In the genomic region with DNA sequence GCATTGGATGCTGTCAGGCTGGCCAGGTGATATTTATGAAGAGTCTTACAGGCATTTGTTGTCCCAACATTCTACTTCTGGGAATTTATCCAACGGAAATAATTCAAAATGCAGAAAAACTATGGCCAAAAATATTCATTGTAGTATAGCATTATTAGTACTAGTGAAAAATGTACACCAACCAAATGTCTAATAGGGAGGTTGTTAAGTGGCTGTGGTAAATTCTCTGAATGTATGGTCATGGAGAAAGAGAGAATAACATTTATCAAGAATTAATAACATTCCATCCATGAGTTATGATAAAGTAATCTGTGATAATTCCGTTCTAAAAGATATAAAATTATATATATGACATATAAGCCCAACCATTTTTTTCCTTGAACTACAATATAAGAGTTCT, we compare ENCODE assay signal across 21 cellular contexts. TPM values are rescaled to one million over a fixed set of nuclear protein-coding genes. Genes with fewer than 3 reads are reported as not detected.
DNase-seq lines count a peak whose midpoint lies in the region; ATAC-seq and TF ChIP-seq lines count a peak whose summit lies in the region.
"Had no signal": no experiment of that assay in that cellular context is flagged by ENCODE, and none has a peak within 500 bp of the region (broad histone marks: within the 10 kb centered on the region; RNA-seq: fewer than 3 reads in every experiment).

No MANE protein-coding gene starts in this region.

- TF ChIP-seq CTCF in RWPE2 (IDR thresholded peaks at IDR 0.05; ENCODE audit: poor library complexity, severe bottlenecking) (no peak), esophagus muscularis mucosa (IDR thresholded peaks at IDR 0.05) (no peak), osteoblast (IDR thresholded peaks at IDR 0.05; ENCODE audit: extremely low read depth, low read depth, low read length) (no peak), mesothelial cell of epicardium (IDR thresholded peaks at IDR 0.05; ENCODE audit: unreplicated experiment) (no peak)

- H3K4me1 ChIP-seq in RWPE2 (ENCODE audit: insufficient read depth, poor library complexity, severe bottlenecking) = peaks cover 19% of the 10 kb centered on the region
- peaks cover 15 to 64% (median 62%) of the 10 kb centered on the region in 4 donors for H3K4me1 ChIP-seq in esophagus muscularis mucosa
- peaks cover 26% of the 10 kb centered on the region for H3K4me1 ChIP-seq in osteoblast (ENCODE audit: insufficient read depth, low read length)
- H3K4me1 ChIP-seq: Caco-2 had no signal

- no peaks in the 10 kb centered on the region for H3K9me3 ChIP-seq in RWPE2 (ENCODE audit: severe bottlenecking)
- no peaks in the 10 kb centered on the region for H3K9me3 ChIP-seq in esophagus muscularis mucosa
- no peaks in the 10 kb centered on the region for H3K9me3 ChIP-seq in osteoblast (ENCODE audit: low read depth, low read length)
- H3K9me3 ChIP-seq: Caco-2 had no signal

- intact Hi-C loops in esophagus muscularis mucosa (cut with DNase I) = no loop called here

- H3K9me3 Mint-ChIP-seq in mesothelial cell of epicardium = peaks cover 2% of the 10 kb centered on the region
- H3K9me3 Mint-ChIP-seq: CD8-positive, alpha-beta T cell had no signal

- no peaks in the 10 kb centered on the region for H3K36me3 Mint-ChIP-seq in mesothelial cell of epicardium
- H3K36me3 Mint-ChIP-seq: CD8-positive, alpha-beta T cell had no signal

- no peaks in the 10 kb centered on the region for H3K27me3 ChIP-seq in RWPE2 (ENCODE audit: insufficient read depth, poor library complexity, severe bottlenecking)
- H3K27me3 ChIP-seq in esophagus muscularis mucosa = no peaks in the 10 kb centered on the region
- H3K27me3 ChIP-seq in osteoblast (ENCODE audit: insufficient read depth, low read length) = no peaks in the 10 kb centered on the region

- H3K79me2 ChIP-seq in osteoblast (ENCODE audit: insufficient read depth, low read length) = no peaks in the 10 kb centered on the region

- H3K27ac Mint-ChIP-seq in mesothelial cell of epicardium = no peak overlapping the region
- H3K27ac Mint-ChIP-seq: CD8-positive, alpha-beta T cell had no signal

- no peak overlapping the region for H3K4me2 ChIP-seq in osteoblast (ENCODE audit: insufficient read depth, low read length)

- 66% methylated on average over 2 of the region's 2 CpGs for WGBS in esophagus muscularis mucosa

- ATAC-seq in RWPE2 (ENCODE audit: low read depth) = no peak
- ATAC-seq in GM19035 (IDR thresholded peaks at IDR 0.05; ENCODE audit: unreplicated experiment) = no peak
- ATAC-seq: CD8-positive, alpha-beta T cell; PC-3 had no signal

- H3K4me3 ChIP-seq in RWPE2 (ENCODE audit: severe bottlenecking) (no peak overlapping the region), esophagus muscularis mucosa (no peak overlapping the region), osteoblast (ENCODE audit: insufficient read depth, low read length) (no peak overlapping the region)

- H3K4me3 Mint-ChIP-seq in mesothelial cell of epicardium = no peak overlapping the region
- H3K4me3 Mint-ChIP-seq: CD8-positive, alpha-beta T cell had no signal

- H3K27ac ChIP-seq in RWPE2 (ENCODE audit: poor library complexity, severe bottlenecking) (peak overlapping the region; percentile 97), esophagus muscularis mucosa (replicated peaks in 1 of 4) (peak overlapping the region; percentile 81 to 89 (median 87)), osteoblast (ENCODE audit: low read depth, low read length) (peak overlapping the region; percentile 64)
- H3K27ac ChIP-seq: C4-2B had no signal

- TF ChIP-seq EP300 in esophagus muscularis mucosa (IDR thresholded peaks at IDR 0.05) = no peak

- H2AFZ ChIP-seq in osteoblast (ENCODE audit: low read length) = no peak overlapping the region

- no peak for DNase-seq in RWPE2 (ENCODE audit: low spot score)
- no peak for DNase-seq in esophagus muscularis mucosa (ENCODE audit: extremely low spot score)
- DNase-seq in osteoblast (ENCODE audit: insufficient read length, low spot score, missing footprints) = no peak
- DNase-seq in HCEC 1CT = no peak
- DNase-seq in stimulated activated CD4-positive, alpha-beta T cell treated with anti-CD3 and anti-CD28 coated beads, Interleukin-4, amount 100 ng/mL, for 24 hours = no peak
- DNase-seq in mesothelial cell of epicardium (ENCODE audit: low spot score in 2 of 2, unreplicated experiment in 2 of 2) = no peak
- DNase-seq: Caco-2; H7; KBM-7; NCI-H1105 treated with DMSO at 0.1 percent for 48 hours; NCI-H146; NCI-H1930; NCI-H2107; NCI-H446 treated with DMSO at 0.1 percent for 48 hours; NCI-H526; NCI-H82; NK-92 treated with Interleukin-12 subunit alpha and Interleukin-12 subunit beta, amount 100 ng/mL, for 24 hours; PC-3 had no signal

- H4K20me1 ChIP-seq in osteoblast (ENCODE audit: insufficient read depth, low read length) = no peaks in the 10 kb centered on the region

- H3K4me1 Mint-ChIP-seq in mesothelial cell of epicardium = peaks cover 12% of the 10 kb centered on the region

- H3K27me3 Mint-ChIP-seq in mesothelial cell of epicardium (ENCODE audit: low read depth) = no peaks in the 10 kb centered on the region

- H3K36me3 ChIP-seq in RWPE2 (ENCODE audit: low read depth) = no peaks in the 10 kb centered on the region
- no peaks in the 10 kb centered on the region for H3K36me3 ChIP-seq in esophagus muscularis mucosa
- H3K36me3 ChIP-seq in osteoblast (ENCODE audit: insufficient read depth, low read length) = no peaks in the 10 kb centered on the region

- TF ChIP-seq POLR2A in esophagus muscularis mucosa (IDR thresholded peaks at IDR 0.05; ENCODE audit: low read depth) = no peak

RNA-seq across cellular contexts. Expression of a gene that starts 38.7 kb away (rescaled TPM):
- total RNA-seq in esophagus muscularis mucosa = 100 to 1,000 TPM; 241 to 459 (median 346) TPM
- 417 and 480 TPM in 2 replicates for total RNA-seq in osteoblast
- 67.4 to 74.1 TPM (median 71.5 TPM) in 3 replicates for total RNA-seq in mesothelial cell of epicardium
